In genomic region chr13:96346846-96347367, GRCh38 we compare ENCODE assay signal across 32 cellular contexts.
"Had no signal": no experiment of that assay in that cellular context is flagged by ENCODE, and none has a peak within 500 bp of the region (broad histone marks: within the 10 kb centered on the region; RNA-seq: fewer than 3 reads in every experiment).

No MANE protein-coding gene starts in this region.

- H3K27me3 ChIP-seq: adrenal gland, ascending aorta, body of pancreas, brain microvascular endothelial cell, breast epithelium, cardiac muscle cell had no signal

- H3K9me3 ChIP-seq: adrenal gland, ascending aorta, body of pancreas, breast epithelium had no signal

- ATAC-seq: activated naive CD4-positive, alpha-beta T cell treated with anti-CD3 and anti-CD28 coated beads, Interleukin-2, amount 50 U/mL, for 72 hours; activated naive CD8-positive, alpha-beta T cell treated with anti-CD3 and anti-CD28 coated beads, Interleukin-2, amount 50 U/mL, for 24 hours; activated T-cell treated with anti-CD3 and anti-CD28 coated beads, Interleukin-2, amount 50 U/mL, for 4 hours; activated T-cell treated with anti-CD3 and anti-CD28 coated beads, Interleukin-2, amount 50 U/mL, for 72 hours; activated T-helper 17 cell treated with anti-CD3 and anti-CD28 coated beads, Interleukin-2, amount 50 U/mL, for 72 hours; body of pancreas had no signal

- DNase-seq: activated effector memory CD4-positive, alpha-beta T cell treated with anti-CD3 and anti-CD28 coated beads, Interleukin-2, amount 50 U/mL, for 16 hours; activated effector memory CD4-positive, alpha-beta T cell treated with Interleukin-2 at 50 U/mL for 16 hours; activated gamma-delta T cell; activated gamma-delta T cell treated with Interleukin-2 at 50 U/mL for 16 hours; activated naive CD4-positive, alpha-beta T cell; activated naive CD4-positive, alpha-beta T cell treated with anti-CD3 and anti-CD28 coated beads for 36 hours; activated naive CD4-positive, alpha-beta T cell treated with anti-CD3 and anti-CD28 coated beads, Interleukin-2, amount 10 ng/mL, durations not matched to agents 7 days and 5 days; activated naive CD4-positive, alpha-beta T cell treated with anti-CD3 and anti-CD28 coated beads, Interleukin-2, amount 50 U/mL, for 16 hours; activated naive CD4-positive, alpha-beta T cell treated with Interleukin-2 at 50 U/mL for 16 hours; activated naive CD8-positive, alpha-beta T cell treated with anti-CD3 and anti-CD28 coated beads for 36 hours; activated naive CD8-positive, alpha-beta T cell treated with anti-CD3 and anti-CD28 coated beads, Interleukin-2, amount 10 ng/mL, durations not matched to agents 7 days and 5 days; activated naive CD8-positive, alpha-beta T cell treated with anti-CD3 and anti-CD28 coated beads, Interleukin-2, amount 50 U/mL, for 24 hours; activated T-cell treated with anti-CD3 and anti-CD28 coated beads, Interleukin-2, amount 50 U/mL, for 1 hour; activated T-cell treated with anti-CD3 and anti-CD28 coated beads, Interleukin-2, amount 50 U/mL, for 24 hours; activated T-cell treated with anti-CD3 and anti-CD28 coated beads, Interleukin-2, amount 50 U/mL, for 4 hours; activated T-cell treated with anti-CD3 and anti-CD28 coated beads, Interleukin-2, amount 50 U/mL, for 48 hours; activated T-cell treated with anti-CD3 and anti-CD28 coated beads, Interleukin-2, amount 50 U/mL, for 72 hours; adrenal gland; amniotic stem cell; amygdala; anterior cingulate cortex; aorta; body of pancreas; brain microvascular endothelial cell; caudate nucleus; central memory CD4-positive, alpha-beta T cell; cerebellar nuclear complex had no signal

- H3K27ac ChIP-seq: adrenal gland, ascending aorta, body of pancreas, brain microvascular endothelial cell, breast epithelium, cardiac muscle cell had no signal

- H3K36me3 ChIP-seq: adrenal gland, ascending aorta, brain microvascular endothelial cell, breast epithelium, cardiac muscle cell had no signal

- H3K4me3 ChIP-seq: adrenal gland, ascending aorta, body of pancreas, breast epithelium, cardiac muscle cell had no signal

- H3K4me1 ChIP-seq: ascending aorta, body of pancreas, breast epithelium had no signal
